In genomic region chr11:46346886-46347636, GRCh38 we compare ENCODE assay signal across 8 cellular contexts. TPM values are rescaled to one million over a fixed set of nuclear protein-coding genes. Genes with fewer than 3 reads are reported as not detected.
DNase-seq lines count a peak whose midpoint lies in the region; ATAC-seq, FAIRE-seq and TF ChIP-seq lines count a peak whose summit lies in the region.

Gene DGKZ, plus strand, starts transcription at chr11:46347463. Its CDS starts 197 bp downstream, at chr11:46347660.

- POLR2A ChIA-PET in T-cell (lab: Charles Lee) = no interaction called here

- H3K4me2 ChIP-seq in Loucy (ENCODE audit: low read depth, low read length, poor library complexity, severe bottlenecking) = peak within 1 kb of the TSS; percentile 100

- DNase-seq in H54 (ENCODE audit: insufficient read length, low spot score) (peak; percentile 94), T-cell (peak; percentile 76 to 96 (median 86)), adipocyte (ENCODE audit: low read depth) (peak; percentile 88), cardiac septum (ENCODE audit: low spot score) (peak; percentile 96), posterior cingulate gyrus (peak; percentile 73 to 99 (median 89)), upper lobe of left lung (peak; percentile 94 to 98)

- TF ChIP-seq CTCF in Loucy (conservative IDR thresholded peaks at IDR 0.05; ENCODE audit: low read length) (peak; percentile 54), upper lobe of left lung (IDR thresholded peaks at IDR 0.05) (peak; percentile 98 to 100 (median 100))

- no peaks in the 10 kb centered on the region for H3K36me3 Mint-ChIP-seq in T-cell

- TF ChIP-seq POLR2A in H54 (IDR thresholded peaks at IDR 0.05; ENCODE audit: low read depth, low read length) (peak; percentile 72), upper lobe of left lung (IDR thresholded peaks at IDR 0.05) (peak in 1 of 4 donors; percentile 45)

- H3K9ac ChIP-seq in Loucy (ENCODE audit: low read depth, low read length, poor library complexity, severe bottlenecking) (peak within 1 kb of the TSS; percentile 95), adipocyte (ENCODE audit: low read length) (peak within 1 kb of the TSS; percentile 92)

- H3K36me3 ChIP-seq in Loucy (ENCODE audit: insufficient read depth, low read length) (no peaks in the 10 kb centered on the region), adipocyte (ENCODE audit: control insufficient read depth, insufficient read depth, low read length, severe bottlenecking) (no peaks in the 10 kb centered on the region), upper lobe of left lung (no peaks in the 10 kb centered on the region)

- FAIRE-seq in H54 (lab: Jason Lieb, UNC) = no peak

- no peaks in the 10 kb centered on the region for H3K9me3 ChIP-seq in Loucy (ENCODE audit: insufficient read depth, low read depth, low read length)
- H3K9me3 ChIP-seq in adipocyte (ENCODE audit: control insufficient read depth, low read length) = no peaks in the 10 kb centered on the region
- H3K9me3 ChIP-seq in upper lobe of left lung = no peaks in the 10 kb centered on the region

- no peaks in the 10 kb centered on the region for H3K9me2 ChIP-seq in Loucy (replicated peaks; ENCODE audit: low read depth, low read length)

- peak within 1 kb of the TSS; percentile 97 to 98 for H3K27ac Mint-ChIP-seq in T-cell

- CTCF ChIA-PET in T-cell (lab: Charles Lee) = interaction anchor here in 1 of 2 donors (0.6 to 3.1 kb wide), 3 partner anchors 11 to 13 kb away, joined by 3 to 13 read pairs (median 3); no protein-coding TSS in a partner anchor

- H3K27me3 ChIP-seq in Loucy (ENCODE audit: insufficient read depth, low read length, poor library complexity, severe bottlenecking) (no peaks in the 10 kb centered on the region), adipocyte (replicated peaks; ENCODE audit: control insufficient read depth, insufficient read depth, low read length) (no peaks in the 10 kb centered on the region), upper lobe of left lung (no peaks in the 10 kb centered on the region)

- ATAC-seq in T-cell (replicated peaks in 1 of 4) (peak; percentile 68 to 84 (median 74)), upper lobe of left lung (ENCODE audit: low FRiP score in 2 of 2) (peak; percentile 95 to 96)

- H3K4me1 Mint-ChIP-seq in T-cell = peaks cover 81 to 87% (median 87%) of the 10 kb centered on the region in 3 donors

- H3K27me3 Mint-ChIP-seq in T-cell = no peaks in the 10 kb centered on the region

- H3F3A ChIP-seq in Loucy (ENCODE audit: low read depth) = peaks cover 17% of the 10 kb centered on the region

- H2AFZ ChIP-seq in Loucy (ENCODE audit: low read length) = 0 out of 2 replicates have a peak within 1 kb of the TSS, but pooled peaks have one; percentile 8

- WGBS in upper lobe of left lung, 2 donors = 8 to 33% methylated on average over 22 to 26 of the region's 80 CpGs

- peak within 1 kb of the TSS; percentile 75 to 90 (median 85) for H3K27ac ChIP-seq in upper lobe of left lung

- no peak for TF ChIP-seq EP300 in upper lobe of left lung (IDR thresholded peaks at IDR 0.05)

- peaks cover 62% of the 10 kb centered on the region for H3K79me2 ChIP-seq in Loucy (ENCODE audit: insufficient read depth, low read length)

- intact Hi-C loops in cardiac septum (cut with DNase I) (no loop called here), posterior cingulate gyrus (cut with DNase I) (loop anchor here (1.0 to 5.0 kb wide), 2 partner anchors 20 to 105 kb away; no protein-coding TSS in a partner anchor)

- peak within 1 kb of the TSS; percentile 85 for H3K4me3 ChIP-seq in GM08714 (ENCODE audit: low read length)
- peak within 1 kb of the TSS; percentile 97 for H3K4me3 ChIP-seq in Loucy (ENCODE audit: low read length, poor library complexity, severe bottlenecking)
- H3K4me3 ChIP-seq in adipocyte (ENCODE audit: low read length) = peak within 1 kb of the TSS; percentile 94
- H3K4me3 ChIP-seq in upper lobe of left lung = peak within 1 kb of the TSS; percentile 44 to 95 (median 72)

- H3K4me1 ChIP-seq in Loucy (ENCODE audit: insufficient read depth, low read length, poor library complexity, severe bottlenecking) = peaks cover 77% of the 10 kb centered on the region
- H3K4me1 ChIP-seq in adipocyte (ENCODE audit: control insufficient read depth, insufficient read depth, low read length) = peaks cover 35% of the 10 kb centered on the region
- H3K4me1 ChIP-seq in upper lobe of left lung = peaks cover 44 to 92% (median 69%) of the 10 kb centered on the region in 4 donors

- H4K20me1 ChIP-seq in Loucy (ENCODE audit: insufficient read depth, low read length, poor library complexity, severe bottlenecking) = peaks cover 36% of the 10 kb centered on the region

- H3K9me3 Mint-ChIP-seq in T-cell = no peaks in the 10 kb centered on the region

- peak within 1 kb of the TSS; percentile 85 to 94 (median 91) for H3K4me3 Mint-ChIP-seq in T-cell

RNA-seq across cellular contexts. Expression of gene DGKZ, which starts in this region (rescaled TPM):
- total RNA-seq in T-cell (100 to 1,000 TPM; 235 to 318 (median 251) TPM), cardiac septum (66.8 TPM), upper lobe of left lung (100 to 1,000 TPM in 2 of 6 donors, 10 to 100 TPM in 4; 55.1 to 145 (median 65.5) TPM)

Comparison
In these comparisons a context has a peak if more than half of its experiments do, and no peak if none do; other contexts are left out.
1. Peak in every context shown above with its lines: DNase-seq, ATAC-seq, H3K4me3 ChIP-seq and H3K27ac ChIP-seq.